In the genomic region with DNA sequence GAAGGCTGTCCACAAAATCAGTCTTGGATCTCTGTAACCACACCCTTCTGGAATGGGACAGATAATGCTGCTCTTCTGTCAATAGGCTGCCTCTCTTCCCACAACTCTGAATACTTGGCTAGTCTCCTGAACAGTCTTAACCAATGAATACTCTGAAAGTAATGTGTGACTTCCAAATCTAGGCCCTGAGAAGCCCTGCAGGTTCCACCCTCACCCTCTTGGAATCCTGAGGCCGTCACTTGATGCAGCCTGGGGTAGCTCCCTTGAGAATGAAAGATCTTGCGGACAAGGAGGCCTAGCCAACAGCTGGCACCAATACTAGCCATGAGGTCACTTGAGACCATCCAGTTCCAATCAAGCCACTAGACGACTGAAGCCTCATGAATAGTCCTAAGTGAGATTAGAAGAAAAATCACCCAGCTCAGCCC, we compare ENCODE assay signal across 15 cellular contexts.
A peak's percentile ranks its signal among the peaks of the same experiment; 100 is the strongest.
DNase-seq lines count a peak whose midpoint lies in the region; ATAC-seq, FAIRE-seq and TF ChIP-seq lines count a peak whose summit lies in the region.
"Had no signal": no experiment of that assay in that cellular context is flagged by ENCODE, and none has a peak within 500 bp of the region (broad histone marks: within the 10 kb centered on the region; RNA-seq: fewer than 3 reads in every experiment).

No MANE protein-coding gene starts in this region.

- no peaks in the 10 kb centered on the region for H3K27me3 Mint-ChIP-seq in nephron (ENCODE audit: low read depth)
- no peaks in the 10 kb centered on the region for H3K27me3 Mint-ChIP-seq in activated T-helper 17 cell treated with anti-CD3 and anti-CD28 coated beads, Interleukin-2, amount 50 U/mL, for 72 hours
- H3K27me3 Mint-ChIP-seq in endothelial cell (ENCODE audit: unreplicated experiment): no peaks in the 10 kb centered on the region
- H3K27me3 Mint-ChIP-seq: activated naive CD8-positive, alpha-beta T cell had no signal

- H3K27ac Mint-ChIP-seq in nephron: peak overlapping the region; percentile 23 to 53 (median 49)
- no peak overlapping the region for H3K27ac Mint-ChIP-seq in activated T-helper 17 cell treated with anti-CD3 and anti-CD28 coated beads, Interleukin-2, amount 50 U/mL, for 72 hours
- no peak overlapping the region for H3K27ac Mint-ChIP-seq in endothelial cell (ENCODE audit: unreplicated experiment)
- H3K27ac Mint-ChIP-seq: activated naive CD8-positive, alpha-beta T cell had no signal

- no peak for ATAC-seq in activated T-helper 17 cell treated with anti-CD3 and anti-CD28 coated beads, Interleukin-2, amount 50 U/mL, for 72 hours (replicated peaks)
- ATAC-seq in HG03159 (IDR thresholded peaks at IDR 0.05; ENCODE audit: unreplicated experiment): no peak
- ATAC-seq: HepG2 had no signal

- peak; percentile 9 for FAIRE-seq in A204.1 (lab: Jason Lieb, UNC)
- FAIRE-seq: D721Med, HepG2 had no signal

- TF ChIP-seq CTCF in fibroblast of pulmonary artery (IDR thresholded peaks at IDR 0.05; ENCODE audit: low read length, missing control alignments): no peak
- no peak for TF ChIP-seq CTCF in nephron (IDR thresholded peaks at IDR 0.05; ENCODE audit: unreplicated experiment in 3 of 3)
- no peak for TF ChIP-seq CTCF in endothelial cell (IDR thresholded peaks at IDR 0.05; ENCODE audit: unreplicated experiment)

- H3K4me3 Mint-ChIP-seq in nephron (peak overlapping the region in 1 of 3 experiments; percentile 60), endothelial cell (ENCODE audit: unreplicated experiment) (no peak overlapping the region)
- no peak overlapping the region for H3K4me3 Mint-ChIP-seq in activated T-helper 17 cell treated with anti-CD3 and anti-CD28 coated beads, Interleukin-2, amount 50 U/mL, for 72 hours
- H3K4me3 Mint-ChIP-seq: activated naive CD8-positive, alpha-beta T cell had no signal

- H3K9me3 Mint-ChIP-seq in nephron: no peaks in the 10 kb centered on the region
- no peaks in the 10 kb centered on the region for H3K9me3 Mint-ChIP-seq in activated T-helper 17 cell treated with anti-CD3 and anti-CD28 coated beads, Interleukin-2, amount 50 U/mL, for 72 hours
- no peaks in the 10 kb centered on the region for H3K9me3 Mint-ChIP-seq in endothelial cell (ENCODE audit: unreplicated experiment)

- H3K36me3 Mint-ChIP-seq in nephron (ENCODE audit: low read depth) (peaks cover 21% of the 10 kb centered on the region), endothelial cell (ENCODE audit: low read depth, unreplicated experiment) (no peaks in the 10 kb centered on the region)
- peaks cover 27% of the 10 kb centered on the region for H3K36me3 Mint-ChIP-seq in activated T-helper 17 cell treated with anti-CD3 and anti-CD28 coated beads, Interleukin-2, amount 50 U/mL, for 72 hours (ENCODE audit: low read depth)

- DNase-seq in NCI-H446 (lab: John Stamatoyannopoulos, UW) (peak; percentile 41 to 79), fibroblast of pulmonary artery (ENCODE audit: low read depth) (peak; percentile 7), endothelial cell (ENCODE audit: low spot score) (no peak), NCI-H146 treated with DMSO at 0.1 percent for 48 hours (lab: John Stamatoyannopoulos, UW; ENCODE audit: unreplicated experiment) (no peak)
- DNase-seq: cortex of kidney, NCI-H1436, NCI-H774 had no signal

- H3K4me3 ChIP-seq in fibroblast of pulmonary artery (replicated peaks; ENCODE audit: low read depth, low read length): no peak overlapping the region
- H3K4me3 ChIP-seq: smooth muscle cell had no signal

- H3K4me1 Mint-ChIP-seq in nephron (peaks cover 29% of the 10 kb centered on the region), endothelial cell (ENCODE audit: unreplicated experiment) (peaks cover 6% of the 10 kb centered on the region)
- H3K4me1 Mint-ChIP-seq in activated T-helper 17 cell treated with anti-CD3 and anti-CD28 coated beads, Interleukin-2, amount 50 U/mL, for 72 hours: no peaks in the 10 kb centered on the region

Comparison
In these comparisons a context has a peak if more than half of its experiments do, and no peak if none do; other contexts are left out.
1. DNase-seq: peak in NCI-H446 (2 of 2) and fibroblast of pulmonary artery (single experiment); none in endothelial cell (single experiment) and NCI-H146 treated with DMSO at 0.1 percent for 48 hours (single experiment).
2. H3K27ac Mint-ChIP-seq: peak in nephron (3 of 3); none in activated T-helper 17 cell treated with anti-CD3 and anti-CD28 coated beads, Interleukin-2, amount 50 U/mL, for 72 hours (single experiment) and endothelial cell (single experiment).